In genomic region chr1:30919025-30919881, GRCh38 we compare ENCODE assay signal across 1 cellular context.
TF ChIP-seq lines count a peak whose summit lies in the region.

No MANE protein-coding gene starts in this region.

TF ChIP-seq in K562, 482 proteins besides CTCF, POLR2A, EP300 and RAD21 (continued from another document and continues in another):
- TF ChIP-seq ETS1 (conservative IDR thresholded peaks at IDR 0.05; ENCODE audit: control insufficient read depth, low read depth, low read length) (no peak), ZNF584 (CRISPR knock-in tag; IDR thresholded peaks at IDR 0.05; ENCODE audit: low read depth) (no peak), ZNF143 (CRISPR knock-in tag; IDR thresholded peaks at IDR 0.05) (no peak), SP1 (CRISPR knock-in tag; IDR thresholded peaks at IDR 0.05) (peak; percentile 66), NCOA6 (IDR thresholded peaks at IDR 0.05) (no peak), ZBTB8A (IDR thresholded peaks at IDR 0.05; ENCODE audit: partially characterized antibody) (no peak), SIN3A (IDR thresholded peaks at IDR 0.05; ENCODE audit: borderline replicate concordance in 2 of 2, control insufficient read depth in 1 of 2, low read depth in 2 of 2, low read length in 2 of 2) (peak in 1 of 2 experiments; percentile 79; a peak in 1 of 4 replicates), SAFB (IDR thresholded peaks at IDR 0.05; ENCODE audit: borderline replicate concordance, low read depth, low read length) (no peak), POLR3A (IDR thresholded peaks at IDR 0.05; ENCODE audit: borderline replicate concordance, extremely low read depth, insufficient read depth, insufficient read length) (no peak), PRMT5 (CRISPR knock-in tag; IDR thresholded peaks at IDR 0.05) (no peak), MCM2 (IDR thresholded peaks at IDR 0.05; ENCODE audit: low read depth) (no peak), GATA2 (CRISPR knock-in tag; IDR thresholded peaks at IDR 0.05) (peak; percentile 67), POLR2H (tag; IDR thresholded peaks at IDR 0.05; ENCODE audit: low read depth) (no peak), MLX (CRISPR knock-in tag; conservative IDR thresholded peaks at IDR 0.05) (no peak), CHD4 (IDR thresholded peaks at IDR 0.05; ENCODE audit: insufficient read depth, insufficient replicate concordance, low read depth, low read length, poor library complexity, severe bottlenecking) (no peak), KDM1A (IDR thresholded peaks at IDR 0.05) (peak; percentile 75 to 84), SLC30A9 (CRISPR knock-in tag; IDR thresholded peaks at IDR 0.05) (no peak), ZBTB11 (CRISPR knock-in tag; IDR thresholded peaks at IDR 0.05) (peak in 1 of 3 experiments; percentile 58; a peak in 1 of 6 replicates), CHAMP1 (IDR thresholded peaks at IDR 0.05) (peak; percentile 49; the same call in 1 of the 2 replicates), MAX (CRISPR knock-in tag; IDR thresholded peaks at IDR 0.05) (peak; percentile 63), SREBF1 (IDR thresholded peaks at IDR 0.05; ENCODE audit: borderline replicate concordance, low read depth, low read length) (no peak), YY1 (IDR thresholded peaks at IDR 0.05; ENCODE audit: borderline replicate concordance in 1 of 3, control insufficient read depth in 1 of 3, extremely low read depth in 1 of 3, insufficient read depth in 3 of 3, insufficient read length in 1 of 3, insufficient replicate concordance in 2 of 3, low read depth in 1 of 3, low read length in 2 of 3) (no peak), THAP7 (CRISPR knock-in tag; IDR thresholded peaks at IDR 0.05) (no peak), ZNF134 (CRISPR knock-in tag; conservative IDR thresholded peaks at IDR 0.05) (no peak), NCOA4 (IDR thresholded peaks at IDR 0.05; ENCODE audit: partially characterized antibody) (no peak), BDP1 (IDR thresholded peaks at IDR 0.05; ENCODE audit: insufficient read depth, insufficient read length) (no peak), ZNF23 (CRISPR knock-in tag; IDR thresholded peaks at IDR 0.05) (no peak), HES1 (IDR thresholded peaks at IDR 0.05; ENCODE audit: low read depth) (peak; percentile 97), ETV5 (CRISPR knock-in tag; IDR thresholded peaks at IDR 0.05; ENCODE audit: low read depth) (0 out of 2 replicates have a peak, but pooled peaks have one; percentile 8), U2AF2 (optimal IDR thresholded peaks at IDR 0.05; ENCODE audit: low read depth, low read length) (no peak), NCOA1 (IDR thresholded peaks at IDR 0.05; ENCODE audit: low read depth) (peak; percentile 74; the same call in 1 of the 2 replicates), HDGF (IDR thresholded peaks at IDR 0.05) (no peak), ARNT (IDR thresholded peaks at IDR 0.05) (peak; percentile 71 to 88), JUND (IDR thresholded peaks at IDR 0.05; ENCODE audit: borderline replicate concordance, low read depth, low read length) (peak; percentile 97), JUND (tag; IDR thresholded peaks at IDR 0.05; ENCODE audit: borderline replicate concordance, low read depth, low read length) (peak; percentile 99), ZNF140 (CRISPR knock-in tag; IDR thresholded peaks at IDR 0.05) (no peak), PHF8 (IDR thresholded peaks at IDR 0.05; ENCODE audit: borderline replicate concordance, low read length) (no peak), POLR2B (IDR thresholded peaks at IDR 0.05; ENCODE audit: low read depth, partially characterized antibody) (no peak), LCOR (CRISPR knock-in tag; IDR thresholded peaks at IDR 0.05) (no peak), CBX3 (IDR thresholded peaks at IDR 0.05; ENCODE audit: borderline replicate concordance in 1 of 2, low read length in 2 of 2) (peak in 1 of 2 experiments; percentile 24; a peak in 1 of 3 replicates), TSHZ1 (CRISPR knock-in tag; IDR thresholded peaks at IDR 0.05) (no peak), FOXO4 (CRISPR knock-in tag; IDR thresholded peaks at IDR 0.05) (no peak), RBM14 (IDR thresholded peaks at IDR 0.05; ENCODE audit: borderline replicate concordance, insufficient read depth, low read depth, low read length) (no peak), BRCA1 (IDR thresholded peaks at IDR 0.05) (no peak), BRCA1 (CRISPR knock-in tag; IDR thresholded peaks at IDR 0.05) (no peak), NFXL1 (CRISPR knock-in tag; IDR thresholded peaks at IDR 0.05) (no peak), ZNF79 (CRISPR knock-in tag; IDR thresholded peaks at IDR 0.05; ENCODE audit: low read depth) (no peak), MAFG (tag; conservative IDR thresholded peaks at IDR 0.05) (peak; percentile 100), MECOM (CRISPR knock-in tag; IDR thresholded peaks at IDR 0.05) (no peak), ZNF324 (CRISPR knock-in tag; IDR thresholded peaks at IDR 0.05) (no peak), ZBTB34 (CRISPR knock-in tag; IDR thresholded peaks at IDR 0.05) (no peak), PCBP2 (IDR thresholded peaks at IDR 0.05; ENCODE audit: low read depth, low read length, poor library complexity, severe bottlenecking) (no peak)
